Comparison of ENCODE assay signal across 1 cellular context in the genomic region with DNA sequence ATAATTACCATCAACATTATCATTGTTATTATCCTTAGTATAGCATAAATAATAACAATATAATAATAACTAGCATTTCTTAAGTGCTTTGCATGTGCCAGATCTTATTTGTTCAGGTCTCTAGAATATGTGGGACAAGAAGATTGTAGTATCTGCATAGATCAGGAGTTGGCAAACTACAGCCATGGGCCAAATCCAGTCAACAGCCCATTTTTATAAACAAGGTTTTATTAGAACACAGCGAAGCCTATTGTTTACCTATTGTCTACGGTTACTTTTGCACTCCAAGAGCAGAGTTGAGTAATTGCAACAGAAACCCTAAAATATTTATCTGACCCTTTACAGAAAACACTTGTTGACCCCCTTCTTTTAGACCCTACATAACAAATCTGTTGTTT.
TF ChIP-seq lines count a peak whose summit lies in the region.

No MANE protein-coding gene starts in this region.

TF ChIP-seq in K562, 482 proteins besides CTCF, POLR2A, EP300 and RAD21:
- TF ChIP-seq KDM4B (IDR thresholded peaks at IDR 0.05; ENCODE audit: borderline replicate concordance in 2 of 2, low read depth in 1 of 2) = no peak
- TF ChIP-seq RCOR1 (IDR thresholded peaks at IDR 0.05; ENCODE audit: borderline replicate concordance in 1 of 2, low read depth in 2 of 2, low read length in 2 of 2) = no peak
- no peak for TF ChIP-seq ZC3H4 (CRISPR knock-in tag; IDR thresholded peaks at IDR 0.05; ENCODE audit: borderline replicate concordance)
- no peak for TF ChIP-seq ZNF830 (CRISPR knock-in tag; IDR thresholded peaks at IDR 0.05)
- TF ChIP-seq RFX7 (CRISPR knock-in tag; IDR thresholded peaks at IDR 0.05) = no peak
- TF ChIP-seq CREBBP (IDR thresholded peaks at IDR 0.05; ENCODE audit: low read depth, low read length) = no peak
- TF ChIP-seq ZNF318 (IDR thresholded peaks at IDR 0.05; ENCODE audit: borderline replicate concordance in 1 of 2, low read depth in 1 of 2) = no peak
- TF ChIP-seq MECOM (CRISPR knock-in tag; IDR thresholded peaks at IDR 0.05) = no peak
- TF ChIP-seq TAL1 (IDR thresholded peaks at IDR 0.05) = no peak
- TF ChIP-seq ZNF232 (CRISPR knock-in tag; IDR thresholded peaks at IDR 0.05) = no peak
- TF ChIP-seq PRPF4 (IDR thresholded peaks at IDR 0.05; ENCODE audit: insufficient read depth, low read depth, low read length, poor library complexity, severe bottlenecking) = no peak
- TF ChIP-seq XRCC4 (IDR thresholded peaks at IDR 0.05; ENCODE audit: extremely low read depth, insufficient read depth, insufficient read length) = no peak
- TF ChIP-seq JUNB (CRISPR knock-in tag; conservative IDR thresholded peaks at IDR 0.05) = no peak
- no peak for TF ChIP-seq ZNF707 (CRISPR knock-in tag; conservative IDR thresholded peaks at IDR 0.05)
